ENCODE assay signal across 9 cellular contexts in genomic region chr20:46056970-46057855, GRCh38. TPM values are rescaled to one million over a fixed set of nuclear protein-coding genes. Genes with fewer than 3 reads are reported as not detected.
A peak's percentile ranks its signal among the peaks of the same experiment; 100 is the strongest.
DNase-seq lines count a peak whose midpoint lies in the region; ATAC-seq and TF ChIP-seq lines count a peak whose summit lies in the region.
"Had no signal": no experiment of that assay in that cellular context is flagged by ENCODE, and none has a peak within 500 bp of the region (broad histone marks: within the 10 kb centered on the region; RNA-seq: fewer than 3 reads in every experiment).

No MANE protein-coding gene starts in this region.

- H3K36me3 ChIP-seq in RWPE2 (ENCODE audit: low read depth): peaks cover 16% of the 10 kb centered on the region
- H3K36me3 ChIP-seq in osteoblast (ENCODE audit: insufficient read depth, low read length): peaks cover 15% of the 10 kb centered on the region
- H3K36me3 ChIP-seq in gastrocnemius medialis: peaks cover 0 to 17% of the 10 kb centered on the region in 2 donors

- H4K20me1 ChIP-seq in osteoblast (ENCODE audit: insufficient read depth, low read length): peaks cover 54% of the 10 kb centered on the region

- H3K9me3 Mint-ChIP-seq in activated naive CD4-positive, alpha-beta T cell treated with anti-CD3 and anti-CD28 coated beads, Interleukin-2, amount 50 U/mL, for 72 hours: no peaks in the 10 kb centered on the region

- DNase-seq in GM13976 (ENCODE audit: low spot score) (peak; percentile 63), RWPE2 (ENCODE audit: low spot score) (peak; percentile 82), fibroblast of peridontal ligament (ENCODE audit: extremely low read depth) (peak; percentile 51), osteoblast (ENCODE audit: insufficient read length, low spot score, missing footprints) (peak; percentile 90), gastrocnemius medialis (no peak), activated gamma-delta T cell (lab: John Stamatoyannopoulos, UW) (no peak)
- no peak for DNase-seq in activated naive CD4-positive, alpha-beta T cell treated with anti-CD3 and anti-CD28 coated beads, Interleukin-2, amount 50 U/mL, for 72 hours (ENCODE audit: low spot score in 2 of 2)

- H3K27ac Mint-ChIP-seq in activated naive CD4-positive, alpha-beta T cell treated with anti-CD3 and anti-CD28 coated beads, Interleukin-2, amount 50 U/mL, for 72 hours: no peak overlapping the region

- intact Hi-C loops in gastrocnemius medialis (cut with DNase I; ENCODE audit: low total_unique reads): no loop called here

- ATAC-seq in RWPE2 (ENCODE audit: low read depth) (peak; percentile 22; the same call in 1 of the 3 replicates), gastrocnemius medialis (no peak), HG03139 (IDR thresholded peaks at IDR 0.05; ENCODE audit: unreplicated experiment) (no peak)
- ATAC-seq in activated naive CD4-positive, alpha-beta T cell treated with anti-CD3 and anti-CD28 coated beads, Interleukin-2, amount 50 U/mL, for 72 hours: no peak

- TF ChIP-seq CTCF in GM13976 (IDR thresholded peaks at IDR 0.05; ENCODE audit: borderline replicate concordance, control extremely low read depth, extremely low read depth, insufficient read depth, missing control alignments) (no peak), RWPE2 (IDR thresholded peaks at IDR 0.05; ENCODE audit: poor library complexity, severe bottlenecking) (no peak), osteoblast (IDR thresholded peaks at IDR 0.05; ENCODE audit: extremely low read depth, low read depth, low read length) (no peak), gastrocnemius medialis (IDR thresholded peaks at IDR 0.05 in 4 of 5, conservative IDR thresholded peaks at IDR 0.05 in 1 of 5) (no peak)

- H3K9me3 ChIP-seq in RWPE2 (ENCODE audit: severe bottlenecking) (no peaks in the 10 kb centered on the region), osteoblast (ENCODE audit: low read depth, low read length) (no peaks in the 10 kb centered on the region), gastrocnemius medialis (no peaks in the 10 kb centered on the region)

- H3K4me3 ChIP-seq in RWPE2 (ENCODE audit: severe bottlenecking): no peak overlapping the region
- no peak overlapping the region for H3K4me3 ChIP-seq in osteoblast (ENCODE audit: insufficient read depth, low read length)
- H3K4me3 ChIP-seq in gastrocnemius medialis: no peak overlapping the region

- TF ChIP-seq POLR2A in gastrocnemius medialis (IDR thresholded peaks at IDR 0.05): no peak

- in situ Hi-C loops in GM13976 (cut with MboI; ENCODE audit: low sequenced_read_pairs, unreplicated experiment): no loop called here
- in situ Hi-C loops in gastrocnemius medialis (cut with MboI; ENCODE audit: low sequenced_read_pairs in 4 of 4): no loop called here

- H2AFZ ChIP-seq in osteoblast (ENCODE audit: low read length): no peak overlapping the region

- H3K4me2 ChIP-seq in osteoblast (ENCODE audit: insufficient read depth, low read length): peak overlapping the region; percentile 83

- peaks cover 24 to 27% of the 10 kb centered on the region in 2 donors for H3K36me3 Mint-ChIP-seq in activated naive CD4-positive, alpha-beta T cell treated with anti-CD3 and anti-CD28 coated beads, Interleukin-2, amount 50 U/mL, for 72 hours

- H3K79me2 ChIP-seq in osteoblast (ENCODE audit: insufficient read depth, low read length): no peaks in the 10 kb centered on the region

- peaks cover 3% of the 10 kb centered on the region for H3K4me1 ChIP-seq in RWPE2 (ENCODE audit: insufficient read depth, poor library complexity, severe bottlenecking)
- H3K4me1 ChIP-seq in osteoblast (ENCODE audit: insufficient read depth, low read length): peaks cover 6% of the 10 kb centered on the region
- peaks cover 10 to 19% of the 10 kb centered on the region in 2 donors for H3K4me1 ChIP-seq in gastrocnemius medialis

- H3K27me3 ChIP-seq in RWPE2 (ENCODE audit: insufficient read depth, poor library complexity, severe bottlenecking): peaks cover 41% of the 10 kb centered on the region
- H3K27me3 ChIP-seq in osteoblast (ENCODE audit: insufficient read depth, low read length): peaks cover 20% of the 10 kb centered on the region
- H3K27me3 ChIP-seq in gastrocnemius medialis: peaks cover 6 to 17% (median 7%) of the 10 kb centered on the region in 3 donors

- H3K27ac ChIP-seq in RWPE2 (ENCODE audit: poor library complexity, severe bottlenecking): no peak overlapping the region
- H3K27ac ChIP-seq in osteoblast (ENCODE audit: low read depth, low read length): no peak overlapping the region
- no peak overlapping the region for H3K27ac ChIP-seq in gastrocnemius medialis

RNA-seq across cellular contexts. Expression of gene SLC12A5, which starts 28.2 kb away (rescaled TPM):
- total RNA-seq in osteoblast: under 0.01 TPM in 2 replicates
- not detected for total RNA-seq in gastrocnemius medialis
- under 1 TPM; 0.34 to 0.66 TPM for total RNA-seq in activated naive CD4-positive, alpha-beta T cell treated with anti-CD3 and anti-CD28 coated beads, Interleukin-2, amount 50 U/mL, for 72 hours

RNA-seq across cellular contexts. Expression of gene NCOA5, which starts 32.5 kb away (rescaled TPM):
- total RNA-seq in osteoblast (12.4 and 14.5 TPM in 2 replicates), gastrocnemius medialis (10 to 100 TPM; 14.7 to 21.5 (median 19.0) TPM)
- 10 to 100 TPM in 1 of 2 donors, 1 to 10 TPM in 1; 2.2 to 15.2 TPM for total RNA-seq in activated naive CD4-positive, alpha-beta T cell treated with anti-CD3 and anti-CD28 coated beads, Interleukin-2, amount 50 U/mL, for 72 hours

RNA-seq across cellular contexts. Expression of gene MMP9, which starts 48.5 kb away (rescaled TPM):
- total RNA-seq in osteoblast: 0.29 and 2.5 TPM in 2 replicates
- total RNA-seq in gastrocnemius medialis: 1 to 10 TPM in 1 of 4 donors, under 1 TPM in 3; 0.51 to 1.4 (median 0.67) TPM
- total RNA-seq in activated naive CD4-positive, alpha-beta T cell treated with anti-CD3 and anti-CD28 coated beads, Interleukin-2, amount 50 U/mL, for 72 hours: under 1 TPM in 1 of 2 donors, not detected in 1; 0.10 TPM
- total RNA-seq: OCI-LY7 had no signal

Comparison
In these comparisons a context has a peak if more than half of its experiments do, and no peak if none do; other contexts are left out.
1. DNase-seq: peak in GM13976 (single experiment), RWPE2 (single experiment), fibroblast of peridontal ligament (single experiment) and osteoblast (single experiment); none in gastrocnemius medialis (0 of 2), activated gamma-delta T cell (single experiment) and activated naive CD4-positive, alpha-beta T cell treated with anti-CD3 and anti-CD28 coated beads, Interleukin-2, amount 50 U/mL, for 72 hours (0 of 2).